In the genomic region with DNA sequence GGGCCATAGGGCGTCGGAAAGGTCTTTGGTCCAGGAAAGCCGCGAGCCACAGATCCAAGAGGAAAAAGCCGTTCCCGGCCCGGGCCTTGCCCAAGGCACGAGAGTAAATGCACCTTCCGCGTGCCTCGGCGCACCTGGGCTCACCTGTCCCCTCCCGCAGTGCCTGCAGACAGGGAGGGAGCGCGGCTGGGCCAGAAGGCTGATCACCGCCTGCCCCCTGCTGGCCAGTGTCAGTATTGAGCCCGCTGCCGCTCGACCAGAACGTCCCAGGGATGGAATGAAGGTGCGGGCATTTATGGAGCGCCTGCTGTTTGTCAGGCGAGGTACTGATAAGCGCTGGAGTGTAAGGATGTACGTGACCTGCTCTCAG, we compare ENCODE assay signal across 8 cellular contexts. TPM values are rescaled to one million over a fixed set of nuclear protein-coding genes. Genes with fewer than 3 reads are reported as not detected.
DNase-seq lines count a peak whose midpoint lies in the region; ATAC-seq and TF ChIP-seq lines count a peak whose summit lies in the region.

No MANE protein-coding gene starts in this region.

- H3K27me3 Mint-ChIP-seq in mesothelial cell of epicardium (ENCODE audit: low read depth): no peaks in the 10 kb centered on the region

- H3K27ac Mint-ChIP-seq in mesothelial cell of epicardium: peak overlapping the region; percentile 90

- H3K36me3 Mint-ChIP-seq in mesothelial cell of epicardium: no peaks in the 10 kb centered on the region

- no peaks in the 10 kb centered on the region for H3K9me3 Mint-ChIP-seq in mesothelial cell of epicardium

- DNase-seq in A172 (ENCODE audit: low spot score): peak; percentile 68
- DNase-seq in HUDEP-2 (lab: John Stamatoyannopoulos, UW; ENCODE audit: unreplicated experiment in 76 of 76): peak in 74 of 76 experiments; percentile 9 to 86 (median 65)
- peak; percentile 9 for DNase-seq in NOMO-1 treated with dmso at 0.1 percent for 144 hours (lab: John Stamatoyannopoulos, UW; ENCODE audit: unreplicated experiment)
- DNase-seq in activated CD8-positive, alpha-beta memory T cell treated with anti-CD3 and anti-CD28 coated beads, Interleukin-2, amount 50 U/mL, for 48 hours: peak; percentile 97
- peak; percentile 67 for DNase-seq in epidermal melanocyte (ENCODE audit: insufficient read length, low spot score)
- DNase-seq in mesothelial cell of epicardium (ENCODE audit: low spot score in 2 of 2, unreplicated experiment in 2 of 2): peak; percentile 76 to 95
- peak; percentile 53 to 55 for DNase-seq in stimulated activated CD8-positive, alpha-beta memory T cell treated with anti-CD3 and anti-CD28 coated beads, Interleukin-15, amount 100 ng/mL, for 4 hours (ENCODE audit: low read depth in 2 of 2)

- H3K4me1 Mint-ChIP-seq in mesothelial cell of epicardium: peaks cover 8% of the 10 kb centered on the region

- TF ChIP-seq CTCF in mesothelial cell of epicardium (IDR thresholded peaks at IDR 0.05; ENCODE audit: unreplicated experiment): peak; percentile 99

- ATAC-seq in GM18870 (IDR thresholded peaks at IDR 0.05; ENCODE audit: unreplicated experiment): peak; percentile 53

- peak overlapping the region; percentile 78 for H3K4me3 Mint-ChIP-seq in mesothelial cell of epicardium

RNA-seq across cellular contexts. Expression of a gene that starts 0.7 kb away (rescaled TPM):
- total RNA-seq in A172 (2014; rRNA removed; shearing (Covaris generic)): 3.4 TPM in 2 replicates
- 19.3 to 21.3 TPM (median 20.8 TPM) in 3 replicates for total RNA-seq in mesothelial cell of epicardium

RNA-seq across cellular contexts. Expression of a gene that starts 22.4 kb away (rescaled TPM):
- 13.2 and 14.0 TPM in 2 replicates for total RNA-seq in A172 (2014; rRNA removed; shearing (Covaris generic))
- 13.9 to 18.3 TPM (median 17.6 TPM) in 3 replicates for total RNA-seq in mesothelial cell of epicardium

RNA-seq across cellular contexts. Expression of a gene that starts 26.7 kb away (rescaled TPM):
- not detected in 2 replicates for total RNA-seq in A172 (2014; rRNA removed; shearing (Covaris generic))
- total RNA-seq in mesothelial cell of epicardium: 5.0 to 5.6 TPM (median 5.2 TPM) in 3 replicates

Comparison
In these comparisons a context has a peak if more than half of its experiments do, and no peak if none do; other contexts are left out.
1. Peak in every context shown above with its lines: DNase-seq and ATAC-seq.
2. DNase-seq: peak in every context shown above with its lines; median percentile 97 in activated CD8-positive, alpha-beta memory T cell treated with anti-CD3 and anti-CD28 coated beads, Interleukin-2, amount 50 U/mL, for 48 hours; 86 in mesothelial cell of epicardium; 68 in A172; 67 in epidermal melanocyte; 65 in HUDEP-2; 54 in stimulated activated CD8-positive, alpha-beta memory T cell treated with anti-CD3 and anti-CD28 coated beads, Interleukin-15, amount 100 ng/mL, for 4 hours; 9 in NOMO-1 treated with dmso at 0.1 percent for 144 hours.